Comparison of ENCODE assay signal across 23 cellular contexts in genomic region chr3:152797751-152798432, GRCh38. TPM values are rescaled to one million over a fixed set of nuclear protein-coding genes. Genes with fewer than 3 reads are reported as not detected.
A peak's percentile ranks its signal among the peaks of the same experiment; 100 is the strongest.
DNase-seq lines count a peak whose midpoint lies in the region; ATAC-seq, FAIRE-seq and TF ChIP-seq lines count a peak whose summit lies in the region.
"Had no signal": no experiment of that assay in that cellular context is flagged by ENCODE, and none has a peak within 500 bp of the region (broad histone marks: within the 10 kb centered on the region; RNA-seq: fewer than 3 reads in every experiment).

No MANE protein-coding gene starts in this region.

- H3K27me3 ChIP-seq in endothelial cell of umbilical vein (ENCODE audit: control insufficient read depth in 2 of 2, insufficient read depth in 2 of 2, low read length in 2 of 2) (no peaks in the 10 kb centered on the region), smooth muscle cell (ENCODE audit: low read depth) (no peaks in the 10 kb centered on the region)
- H3K27me3 ChIP-seq: BE2C, Peyer's patch, SJCRH30 had no signal

- H2AFZ ChIP-seq in endothelial cell of umbilical vein (ENCODE audit: low read depth, low read length) (peak overlapping the region; percentile 26), smooth muscle cell (ENCODE audit: low read depth) (peak overlapping the region; percentile 65)

- H3K27ac ChIP-seq in endothelial cell of umbilical vein (ENCODE audit: insufficient read depth, low read depth, low read length) (peak overlapping the region; percentile 25), smooth muscle cell (ENCODE audit: low read depth) (peak overlapping the region; percentile 55)
- H3K27ac ChIP-seq: A549, KMS-11, Peyer's patch, SJCRH30 had no signal

- POLR2A ChIA-PET in endothelial cell of umbilical vein (lab: Charles Lee), result no interaction called here

- TF ChIP-seq CTCF in endothelial cell of umbilical vein (IDR thresholded peaks at IDR 0.05; ENCODE audit: extremely low read depth in 1 of 2, insufficient read depth in 1 of 2, low read depth in 1 of 2, low read length in 2 of 2) (no peak), smooth muscle cell (IDR thresholded peaks at IDR 0.05; ENCODE audit: borderline replicate concordance, insufficient read depth, poor library complexity, severe bottlenecking) (no peak)

- H3K9me1 ChIP-seq in endothelial cell of umbilical vein (replicated peaks; ENCODE audit: control insufficient read depth, extremely low read depth, insufficient read depth, low read length), result no peaks in the 10 kb centered on the region

- H3K9me3 ChIP-seq in endothelial cell of umbilical vein (replicated peaks; ENCODE audit: control insufficient read depth, insufficient read depth, low read length) (no peaks in the 10 kb centered on the region), smooth muscle cell (replicated peaks; ENCODE audit: low read depth) (no peaks in the 10 kb centered on the region)
- H3K9me3 ChIP-seq: A549, BE2C, Peyer's patch, SJCRH30 had no signal

- peak overlapping the region; percentile 28 for H3K4me3 Mint-ChIP-seq in T-helper 2 cell treated with Interferon-gamma antibody and Interleukin-4, amounts not matched to agents 5 μg/mL and 100 μg/mL, for 36 hours
- H3K4me3 Mint-ChIP-seq in activated CD8-positive, alpha-beta memory T cell treated with anti-CD3 and anti-CD28 coated beads, Interleukin-2, amount 10 ng/mL, durations not matched to agents 7 days and 5 days, result no peak overlapping the region
- H3K4me3 Mint-ChIP-seq: H9, HFFc6 had no signal

- H3K4me1 ChIP-seq in endothelial cell of umbilical vein (ENCODE audit: control insufficient read depth, extremely low read depth, insufficient read depth, low read length) (peaks cover 11% of the 10 kb centered on the region), smooth muscle cell (ENCODE audit: low read depth) (peaks cover 6% of the 10 kb centered on the region)
- H3K4me1 ChIP-seq: A549, BE2C, Peyer's patch, SJCRH30 had no signal

- dilution Hi-C loops in endothelial cell of umbilical vein (cut with MboI; ENCODE audit: extremely low pct_ligation_motif_present, low sequenced_read_pairs), result no loop called here

- no peak for TF ChIP-seq POLR2A in endothelial cell of umbilical vein (IDR thresholded peaks at IDR 0.05; ENCODE audit: low read depth, low read length)

- CTCF ChIA-PET in endothelial cell of umbilical vein (lab: Charles Lee), result no interaction called here
- CTCF ChIA-PET in activated CD8-positive, alpha-beta memory T cell treated with anti-CD3 and anti-CD28 coated beads, Interleukin-2, amount 10 ng/mL, durations not matched to agents 7 days and 5 days (lab: Charles Lee), result no interaction called here

- no peaks in the 10 kb centered on the region for H3K27me3 Mint-ChIP-seq in T-helper 2 cell treated with Interferon-gamma antibody and Interleukin-4, amounts not matched to agents 5 μg/mL and 100 μg/mL, for 36 hours (ENCODE audit: low read depth)
- H3K27me3 Mint-ChIP-seq in activated CD8-positive, alpha-beta memory T cell treated with anti-CD3 and anti-CD28 coated beads, Interleukin-2, amount 10 ng/mL, durations not matched to agents 7 days and 5 days, result no peaks in the 10 kb centered on the region

- H3K4me1 Mint-ChIP-seq in T-helper 2 cell treated with Interferon-gamma antibody and Interleukin-4, amounts not matched to agents 5 μg/mL and 100 μg/mL, for 36 hours (ENCODE audit: low read depth), result peaks cover 13% of the 10 kb centered on the region
- H3K4me1 Mint-ChIP-seq in activated CD8-positive, alpha-beta memory T cell treated with anti-CD3 and anti-CD28 coated beads, Interleukin-2, amount 10 ng/mL, durations not matched to agents 7 days and 5 days, result no peaks in the 10 kb centered on the region

- peaks cover 1% of the 10 kb centered on the region for H3K36me3 Mint-ChIP-seq in T-helper 2 cell treated with Interferon-gamma antibody and Interleukin-4, amounts not matched to agents 5 μg/mL and 100 μg/mL, for 36 hours (ENCODE audit: low read depth)
- H3K36me3 Mint-ChIP-seq in activated CD8-positive, alpha-beta memory T cell treated with anti-CD3 and anti-CD28 coated beads, Interleukin-2, amount 10 ng/mL, durations not matched to agents 7 days and 5 days, result no peaks in the 10 kb centered on the region

- intact Hi-C loops in endothelial cell of umbilical vein (cut with micrococcal nuclease), result no loop called here

- FAIRE-seq in endothelial cell of umbilical vein (lab: Jason Lieb, UNC), result peak; percentile 18
- FAIRE-seq: A549, GM12891 had no signal

- H4K20me1 ChIP-seq in endothelial cell of umbilical vein (replicated peaks; ENCODE audit: control insufficient read depth, extremely low read depth, insufficient read depth, low read length), result no peaks in the 10 kb centered on the region
- no peaks in the 10 kb centered on the region for H4K20me1 ChIP-seq in smooth muscle cell (ENCODE audit: low read depth)

- WGBS in smooth muscle cell (ENCODE audit: low lambda C conversion rate), result 45% methylated on average over 4 of the region's 4 CpGs

- H3K79me2 ChIP-seq in endothelial cell of umbilical vein (ENCODE audit: control insufficient read depth, insufficient read depth, low read length), result no peaks in the 10 kb centered on the region
- H3K79me2 ChIP-seq in smooth muscle cell (ENCODE audit: low read depth), result no peaks in the 10 kb centered on the region

- DNase-seq in COLO829 (ENCODE audit: low spot score), result peak; percentile 18
- no peak for DNase-seq in T-helper 2 cell treated with Interferon-gamma antibody and Interleukin-4, amounts not matched to agents 5 μg/mL and 100 μg/mL, for 36 hours (ENCODE audit: low spot score)
- DNase-seq in endothelial cell of umbilical vein (ENCODE audit: low read depth, low spot score), result peak; percentile 47
- no peak for DNase-seq in smooth muscle cell (lab: John Stamatoyannopoulos, UW; ENCODE audit: unreplicated experiment)
- no peak for DNase-seq in activated T-cell treated with anti-CD3 and anti-CD28 coated beads for 4 hours
- DNase-seq in DMS114 treated with DMSO at 0.1 percent for 48 hours (lab: John Stamatoyannopoulos, UW; ENCODE audit: unreplicated experiment), result no peak
- DNase-seq in activated CD8-positive, alpha-beta memory T cell treated with anti-CD3 and anti-CD28 coated beads, Interleukin-2, amount 10 ng/mL, durations not matched to agents 7 days and 5 days, result no peak
- DNase-seq: BE2C, COR-L47, DMS 273 treated with DMSO at 0.1 percent for 48 hours, H9, HFFc6, MV-4-11, NCI-H1105 treated with DMSO at 0.1 percent for 48 hours, NCI-H2029 treated with DMSO at 0.1 percent for 48 hours, NCI-H526, Peyer's patch, SJCRH30 had no signal

- ATAC-seq in activated CD8-positive, alpha-beta memory T cell treated with anti-CD3 and anti-CD28 coated beads, Interleukin-2, amount 10 ng/mL, durations not matched to agents 7 days and 5 days, result no peak
- ATAC-seq: A549 had no signal

- no peak overlapping the region for H3K4me3 ChIP-seq in endothelial cell of umbilical vein (replicated peaks in 1 of 3; ENCODE audit: insufficient read depth in 1 of 3, low read depth in 1 of 3, low read length in 3 of 3)
- H3K4me3 ChIP-seq in smooth muscle cell, result no peak overlapping the region
- H3K4me3 ChIP-seq: A549, Peyer's patch, SJCRH30 had no signal

- no peaks in the 10 kb centered on the region for H3F3A ChIP-seq in smooth muscle cell (ENCODE audit: low read depth)

- H3K9ac ChIP-seq in endothelial cell of umbilical vein (replicated peaks; ENCODE audit: extremely low read depth, insufficient read depth, low read length) (no peak overlapping the region), smooth muscle cell (ENCODE audit: low read depth) (no peak overlapping the region)
- H3K9ac ChIP-seq: KMS-11 had no signal

- H3K27ac Mint-ChIP-seq in T-helper 2 cell treated with Interferon-gamma antibody and Interleukin-4, amounts not matched to agents 5 μg/mL and 100 μg/mL, for 36 hours, result peak overlapping the region; percentile 58
- H3K27ac Mint-ChIP-seq in activated CD8-positive, alpha-beta memory T cell treated with anti-CD3 and anti-CD28 coated beads, Interleukin-2, amount 10 ng/mL, durations not matched to agents 7 days and 5 days, result no peak overlapping the region
- H3K27ac Mint-ChIP-seq: H9, HFFc6 had no signal

- peaks cover 7% of the 10 kb centered on the region for H3K9me3 Mint-ChIP-seq in T-helper 2 cell treated with Interferon-gamma antibody and Interleukin-4, amounts not matched to agents 5 μg/mL and 100 μg/mL, for 36 hours
- H3K9me3 Mint-ChIP-seq in activated CD8-positive, alpha-beta memory T cell treated with anti-CD3 and anti-CD28 coated beads, Interleukin-2, amount 10 ng/mL, durations not matched to agents 7 days and 5 days (ENCODE audit: low read depth), result no peaks in the 10 kb centered on the region
- H3K9me3 Mint-ChIP-seq: H9 had no signal

- H3K36me3 ChIP-seq in endothelial cell of umbilical vein (ENCODE audit: control insufficient read depth in 2 of 2, extremely low read depth in 1 of 2, insufficient read depth in 2 of 2, low read length in 2 of 2), result no peaks in the 10 kb centered on the region
- no peaks in the 10 kb centered on the region for H3K36me3 ChIP-seq in smooth muscle cell (ENCODE audit: low read depth)
- H3K36me3 ChIP-seq: BE2C, Peyer's patch, SJCRH30 had no signal

- BruUV-seq in endothelial cell of umbilical vein (replicated peaks; lab: Mats Ljungman, UMichigan), result no TSS peak

- H3K4me2 ChIP-seq in endothelial cell of umbilical vein (ENCODE audit: insufficient read depth, low read length), result peak overlapping the region; percentile 52
- H3K4me2 ChIP-seq in smooth muscle cell, result peak overlapping the region; percentile 27
- H3K4me2 ChIP-seq: A549, KMS-11 had no signal

TF ChIP-seq in endothelial cell of umbilical vein, 7 proteins besides CTCF, POLR2A, EP300 and RAD21 (continues in another document):
- TF ChIP-seq POLR2AphosphoS5 (IDR thresholded peaks at IDR 0.05; ENCODE audit: insufficient read depth, low read depth, low read length) (no peak), FOS (IDR thresholded peaks at IDR 0.05; ENCODE audit: borderline replicate concordance, insufficient read depth, low read length) (no peak), MAX (IDR thresholded peaks at IDR 0.05; ENCODE audit: insufficient read depth, insufficient read length) (no peak)

RNA-seq across cellular contexts. Expression of gene P2RY1, which starts 37.0 kb away (rescaled TPM):
- total RNA-seq in endothelial cell of umbilical vein (1.7 and 1.9 TPM in 2 replicates), smooth muscle cell (7.9 and 13.0 TPM in 2 replicates)
- polyA plus RNA-seq in endothelial cell of umbilical vein (0.75 and 0.81 TPM in 2 replicates), smooth muscle cell (3.9 and 4.1 TPM in 2 replicates)
- polyA plus RNA-seq in endothelial cell of umbilical vein (2011; cell fraction: cytosol; rRNA removed), result 0.52 TPM in 2 replicates
- polyA plus RNA-seq in endothelial cell of umbilical vein (2011; cell fraction: nucleus; rRNA removed), result 0.53 and 0.82 TPM in 2 replicates
- polyA plus RNA-seq in endothelial cell of umbilical vein (2012), result 0.04 and 0.32 TPM in 2 replicates
- 2.2 and 2.5 TPM in 2 replicates for polyA minus RNA-seq in endothelial cell of umbilical vein
- polyA minus RNA-seq in endothelial cell of umbilical vein (2011; cell fraction: cytosol; rRNA and poly(A)+ RNA removed), result not detected
- 0.87 and 1.7 TPM in 2 replicates for polyA minus RNA-seq in endothelial cell of umbilical vein (2011; cell fraction: nucleus; rRNA and poly(A)+ RNA removed)
- 1 to 10 TPM in 1 of 2 experiments, under 1 TPM in 1; 0.35 to 1.1 TPM for total RNA-seq in activated CD8-positive, alpha-beta memory T cell treated with anti-CD3 and anti-CD28 coated beads, Interleukin-2, amount 10 ng/mL, durations not matched to agents 7 days and 5 days
- total RNA-seq: G401, HFFc6, OCI-LY7 had no signal

Comparison
In these comparisons a context has a peak if more than half of its experiments do, and no peak if none do; other contexts are left out.
1. DNase-seq: peak in COLO829 (single experiment) and endothelial cell of umbilical vein (single experiment); none in T-helper 2 cell treated with Interferon-gamma antibody and Interleukin-4, amounts not matched to agents 5 μg/mL and 100 μg/mL, for 36 hours (single experiment), smooth muscle cell (single experiment), activated T-cell treated with anti-CD3 and anti-CD28 coated beads for 4 hours (single experiment), DMS114 treated with DMSO at 0.1 percent for 48 hours (single experiment) and activated CD8-positive, alpha-beta memory T cell treated with anti-CD3 and anti-CD28 coated beads, Interleukin-2, amount 10 ng/mL, durations not matched to agents 7 days and 5 days (single experiment).